ENCODE assay signal across 2 cellular contexts in the genomic region with DNA sequence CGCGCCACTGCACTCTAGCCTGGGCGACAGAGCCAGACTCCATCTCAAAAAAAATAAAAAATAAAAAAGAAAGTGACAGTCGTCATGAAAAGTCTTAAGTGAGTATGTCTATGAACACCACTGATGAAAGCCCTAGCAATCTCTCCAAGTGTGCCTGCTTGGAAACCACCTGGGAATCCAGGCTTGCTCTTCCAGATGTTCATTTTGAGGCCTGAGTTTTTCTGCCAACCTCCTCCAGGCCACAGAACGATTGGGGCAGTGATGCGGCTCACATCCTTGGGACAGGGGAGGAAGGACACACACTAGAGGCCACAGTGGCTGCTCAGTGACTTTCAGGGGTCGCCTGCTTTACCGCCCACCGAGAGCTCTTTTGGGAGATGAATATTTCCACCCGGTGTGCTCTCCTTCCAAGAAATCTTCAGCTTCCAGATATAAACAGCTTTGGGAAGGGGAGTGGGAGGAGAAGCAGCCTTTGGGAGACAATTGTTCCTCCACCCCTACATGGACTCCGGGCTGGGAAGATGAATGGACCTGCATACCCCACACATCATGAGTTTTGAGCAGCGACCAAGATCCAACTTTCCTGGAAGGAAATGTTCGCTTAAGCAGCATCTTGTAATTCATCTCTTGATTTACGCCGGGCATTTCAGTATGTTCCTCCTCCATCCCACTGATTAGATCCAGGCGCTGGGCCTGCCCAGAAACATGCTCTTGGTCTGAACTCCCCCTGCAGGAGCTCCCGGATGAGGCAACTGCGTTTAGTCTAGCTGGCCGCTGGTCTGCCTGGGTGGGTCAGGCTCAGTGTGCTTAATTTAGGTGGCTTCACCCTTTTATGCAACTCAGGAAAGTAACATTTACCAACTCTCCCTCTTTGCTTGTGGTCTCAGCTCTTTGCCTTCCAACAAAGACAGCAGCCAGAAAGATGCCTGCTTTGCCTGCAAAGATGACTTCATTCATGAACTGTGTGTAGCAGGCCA.
TF ChIP-seq lines count a peak whose summit lies in the region.

No MANE protein-coding gene starts in this region.

TF ChIP-seq in HCT116, 20 proteins besides CTCF, POLR2A, EP300 and RAD21 (continued from another document):
- no peak for TF ChIP-seq REST (IDR thresholded peaks at IDR 0.05; ENCODE audit: low read depth)
- no peak for TF ChIP-seq EZH2 (IDR thresholded peaks at IDR 0.05)
- TF ChIP-seq SP1 (IDR thresholded peaks at IDR 0.05; ENCODE audit: low read depth) = no peak
- TF ChIP-seq, protein P1, sequence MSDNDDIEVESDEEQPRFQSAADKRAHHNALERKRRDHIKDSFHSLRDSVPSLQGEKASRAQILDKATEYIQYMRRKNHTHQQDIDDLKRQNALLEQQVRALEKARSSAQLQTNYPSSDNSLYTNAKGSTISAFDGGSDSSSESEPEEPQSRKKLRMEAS (IDR thresholded peaks at IDR 0.05) = no peak
- no peak for TF ChIP-seq SIN3A (IDR thresholded peaks at IDR 0.05; ENCODE audit: low read depth)
- TF ChIP-seq ATF3 (IDR thresholded peaks at IDR 0.05) = no peak
- no peak for TF ChIP-seq POLR2AphosphoS5 (IDR thresholded peaks at IDR 0.05; ENCODE audit: low read depth, low read length)
- TF ChIP-seq JUND (IDR thresholded peaks at IDR 0.05) = no peak
- no peak for TF ChIP-seq EGR1 (IDR thresholded peaks at IDR 0.05; ENCODE audit: low read depth)
- TF ChIP-seq, protein P2, sequence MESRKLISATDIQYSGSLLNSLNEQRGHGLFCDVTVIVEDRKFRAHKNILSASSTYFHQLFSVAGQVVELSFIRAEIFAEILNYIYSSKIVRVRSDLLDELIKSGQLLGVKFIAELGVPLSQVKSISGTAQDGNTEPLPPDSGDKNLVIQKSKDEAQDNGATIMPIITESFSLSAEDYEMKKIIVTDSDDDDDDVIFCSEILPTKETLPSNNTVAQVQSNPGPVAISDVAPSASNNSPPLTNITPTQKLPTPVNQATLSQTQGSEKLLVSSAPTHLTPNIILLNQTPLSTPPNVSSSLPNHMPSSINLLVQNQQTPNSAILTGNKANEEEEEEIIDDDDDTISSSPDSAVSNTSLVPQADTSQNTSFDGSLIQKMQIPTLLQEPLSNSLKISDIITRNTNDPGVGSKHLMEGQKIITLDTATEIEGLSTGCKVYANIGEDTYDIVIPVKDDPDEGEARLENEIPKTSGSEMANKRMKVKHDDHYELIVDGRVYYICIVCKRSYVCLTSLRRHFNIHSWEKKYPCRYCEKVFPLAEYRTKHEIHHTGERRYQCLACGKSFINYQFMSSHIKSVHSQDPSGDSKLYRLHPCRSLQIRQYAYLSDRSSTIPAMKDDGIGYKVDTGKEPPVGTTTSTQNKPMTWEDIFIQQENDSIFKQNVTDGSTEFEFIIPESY (IDR thresholded peaks at IDR 0.05; ENCODE audit: extremely low read depth, insufficient replicate concordance, low read length) = no peak
- no peak for TF ChIP-seq ZFX (IDR thresholded peaks at IDR 0.05)
- no peak for TF ChIP-seq EZH2phosphoT487 (IDR thresholded peaks at IDR 0.05; ENCODE audit: borderline replicate concordance)
- no peak for TF ChIP-seq TCF7L2 (IDR thresholded peaks at IDR 0.05; ENCODE audit: borderline replicate concordance, extremely low read depth, insufficient read depth, insufficient read length)
- TF ChIP-seq CBX3 (IDR thresholded peaks at IDR 0.05; ENCODE audit: low read depth) = no peak
- TF ChIP-seq ZNF274 (IDR thresholded peaks at IDR 0.05; ENCODE audit: low read depth, low read length) = no peak

TF ChIP-seq in SK-N-SH treated with all-trans-retinoic acid at 6 μM for 48 hours, 23 proteins besides CTCF, POLR2A, EP300 and RAD21 (continued from another document):
- TF ChIP-seq TSHZ2 (CRISPR knock-in tag; IDR thresholded peaks at IDR 0.05) (peak; percentile 83; the same call in 1 of the 2 replicates), PATZ1 (CRISPR knock-in tag; IDR thresholded peaks at IDR 0.05; ENCODE audit: borderline replicate concordance) (no peak), TCF4 (CRISPR knock-in tag; IDR thresholded peaks at IDR 0.05; ENCODE audit: borderline replicate concordance) (peak; percentile 53; the same call in 1 of the 2 replicates), SNAI2 (CRISPR knock-in tag; IDR thresholded peaks at IDR 0.05) (no peak), CREB5 (CRISPR knock-in tag; IDR thresholded peaks at IDR 0.05; ENCODE audit: low read depth) (no peak)
